10 cellular contexts compared by ENCODE assay signal in the genomic region with DNA sequence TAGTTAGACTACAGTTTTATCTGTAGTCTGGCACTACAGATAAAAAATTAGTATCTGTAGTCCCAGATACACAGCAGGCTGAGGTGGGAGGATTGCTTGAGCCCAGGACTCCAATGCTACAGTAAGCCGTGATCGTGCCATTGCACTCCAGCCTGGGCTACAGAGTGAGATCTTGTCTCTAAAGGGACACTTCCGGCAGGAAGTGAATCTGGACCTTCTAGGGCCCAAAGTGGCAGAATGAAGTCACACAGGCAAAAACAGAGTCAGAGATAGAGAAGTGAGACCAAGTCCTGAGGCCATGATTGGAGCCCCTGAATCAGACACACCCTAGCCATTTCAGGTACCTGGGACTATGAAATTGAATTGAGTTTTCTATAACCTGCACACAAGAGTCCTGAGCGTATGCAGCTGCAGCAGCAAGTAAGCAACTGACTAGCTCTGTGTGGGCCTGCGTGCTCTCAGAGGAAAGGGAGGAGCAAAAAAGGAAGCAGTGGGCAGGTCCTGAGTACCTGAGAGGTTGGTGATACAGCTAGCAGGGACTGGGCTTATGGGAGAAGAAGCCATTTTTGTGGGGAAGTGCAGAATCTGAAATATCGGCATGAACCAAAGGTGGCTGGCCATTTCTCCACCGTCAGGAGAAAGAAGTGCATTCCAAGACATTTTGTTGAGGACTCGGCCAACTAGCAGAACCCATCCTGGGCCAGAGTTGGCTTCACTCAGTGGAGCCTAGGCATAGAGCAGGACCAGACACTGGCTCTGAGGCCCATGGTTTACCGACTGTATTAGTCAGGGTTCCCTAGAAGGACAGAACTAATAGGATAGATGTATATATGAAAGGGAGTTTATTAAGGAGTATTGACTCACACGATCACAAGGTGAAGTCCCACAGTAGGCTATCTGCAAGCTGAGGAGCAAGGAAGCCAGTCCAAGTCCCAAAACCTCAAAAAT. TPM values are rescaled to one million over a fixed set of nuclear protein-coding genes. Genes with fewer than 3 reads are reported as not detected.
DNase-seq lines count a peak whose midpoint lies in the region; ATAC-seq and TF ChIP-seq lines count a peak whose summit lies in the region.
"Had no signal": no experiment of that assay in that cellular context is flagged by ENCODE, and none has a peak within 500 bp of the region (broad histone marks: within the 10 kb centered on the region; RNA-seq: fewer than 3 reads in every experiment).

No MANE protein-coding gene starts in this region.

- POLR2A ChIA-PET in activated CD4-positive, alpha-beta T cell treated with anti-CD3 and anti-CD28 coated beads, Interleukin-2, amount 10 ng/mL, durations not matched to agents 7 days and 5 days (lab: Charles Lee) = interaction anchor here (0.8 kb wide), 1 partner anchor 460 kb away, joined by 3 read pairs; no protein-coding TSS in a partner anchor

- CTCF ChIA-PET in activated CD4-positive, alpha-beta T cell treated with anti-CD3 and anti-CD28 coated beads, Interleukin-2, amount 10 ng/mL, durations not matched to agents 7 days and 5 days (lab: Charles Lee) = interaction anchor here (1.4 kb wide), 1 partner anchor 115 kb away, joined by 3 read pairs; no protein-coding TSS in a partner anchor

- peak; percentile 68 for DNase-seq in GM12865 (ENCODE audit: low read depth)
- no peak for DNase-seq in activated CD4-positive, alpha-beta T cell treated with anti-CD3 and anti-CD28 coated beads, Interleukin-2, amount 10 ng/mL, durations not matched to agents 7 days and 5 days
- DNase-seq in memory B cell (ENCODE audit: low spot score in 2 of 2) = no peak
- no peak for DNase-seq in foreskin melanocyte
- no peak for DNase-seq in ACHN
- DNase-seq: Kasumi-1, pancreas, testis had no signal

- peaks cover 14% of the 10 kb centered on the region for H3K4me1 Mint-ChIP-seq in activated CD4-positive, alpha-beta T cell treated with anti-CD3 and anti-CD28 coated beads, Interleukin-2, amount 10 ng/mL, durations not matched to agents 7 days and 5 days
- peaks cover 12% of the 10 kb centered on the region for H3K4me1 Mint-ChIP-seq in memory B cell

- no peaks in the 10 kb centered on the region for H3K9me3 Mint-ChIP-seq in activated CD4-positive, alpha-beta T cell treated with anti-CD3 and anti-CD28 coated beads, Interleukin-2, amount 10 ng/mL, durations not matched to agents 7 days and 5 days
- H3K9me3 Mint-ChIP-seq in memory B cell = no peaks in the 10 kb centered on the region

- H3K36me3 Mint-ChIP-seq in activated CD4-positive, alpha-beta T cell treated with anti-CD3 and anti-CD28 coated beads, Interleukin-2, amount 10 ng/mL, durations not matched to agents 7 days and 5 days (ENCODE audit: low read depth) = no peaks in the 10 kb centered on the region
- no peaks in the 10 kb centered on the region for H3K36me3 Mint-ChIP-seq in memory B cell

- H3K27me3 Mint-ChIP-seq in activated CD4-positive, alpha-beta T cell treated with anti-CD3 and anti-CD28 coated beads, Interleukin-2, amount 10 ng/mL, durations not matched to agents 7 days and 5 days = no peaks in the 10 kb centered on the region
- H3K27me3 Mint-ChIP-seq in memory B cell = peaks cover 3% of the 10 kb centered on the region

- no peak overlapping the region for H3K4me3 ChIP-seq in GM12865 (ENCODE audit: low read depth, low read length)
- H3K4me3 ChIP-seq: pancreas, testis had no signal

- peak overlapping the region; percentile 48 for H3K27ac Mint-ChIP-seq in activated CD4-positive, alpha-beta T cell treated with anti-CD3 and anti-CD28 coated beads, Interleukin-2, amount 10 ng/mL, durations not matched to agents 7 days and 5 days
- H3K27ac Mint-ChIP-seq in memory B cell = peak overlapping the region; percentile 56

- in situ Hi-C loops in ACHN (cut with HindIII; ENCODE audit: low pct_ligation_motif_present, low pct_unique_long_range_greater_than_20kb, low sequenced_read_pairs) = no loop called here

- peak; percentile 57 for ATAC-seq in HG02884 (IDR thresholded peaks at IDR 0.05; ENCODE audit: unreplicated experiment)
- ATAC-seq in memory B cell (ENCODE audit: low read depth) = peak; percentile 63
- ATAC-seq in HG03469 (IDR thresholded peaks at IDR 0.05; ENCODE audit: unreplicated experiment) = no peak

- TF ChIP-seq CTCF in GM12865 (IDR thresholded peaks at IDR 0.05; ENCODE audit: insufficient read depth, low read depth, low read length, missing control alignments) = no peak

- no peak overlapping the region for H3K4me3 Mint-ChIP-seq in activated CD4-positive, alpha-beta T cell treated with anti-CD3 and anti-CD28 coated beads, Interleukin-2, amount 10 ng/mL, durations not matched to agents 7 days and 5 days
- H3K4me3 Mint-ChIP-seq in memory B cell = peak overlapping the region; percentile 21

RNA-seq across cellular contexts. Expression of gene BRD7, which starts 27.2 kb away (rescaled TPM):
- total RNA-seq in activated CD4-positive, alpha-beta T cell treated with anti-CD3 and anti-CD28 coated beads, Interleukin-2, amount 10 ng/mL, durations not matched to agents 7 days and 5 days = 100 to 1,000 TPM; 102 to 105 TPM
